Comparison of ENCODE assay signal across 1 cellular context in the genomic region with DNA sequence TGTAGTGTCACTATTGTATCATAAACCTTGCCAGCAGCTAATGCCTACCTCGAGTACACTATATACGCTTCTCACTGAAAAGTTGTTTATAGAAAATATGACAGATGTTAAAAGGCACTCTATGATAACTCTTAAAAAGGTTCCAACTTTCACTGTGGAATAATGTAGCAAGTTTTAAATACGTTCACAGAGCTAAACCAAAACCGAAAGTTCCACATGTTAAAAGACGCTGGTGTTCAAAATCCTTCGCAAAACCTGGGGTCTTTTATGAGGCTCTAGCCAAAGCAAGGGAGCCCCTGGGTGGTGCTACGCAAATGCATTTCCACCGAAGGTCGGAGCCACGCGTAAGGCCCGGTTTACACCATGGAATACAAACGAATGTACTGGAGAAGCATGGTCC.
TF ChIP-seq lines count a peak whose summit lies in the region.

No MANE protein-coding gene starts in this region.

TF ChIP-seq in SK-N-SH treated with all-trans-retinoic acid at 6 μM for 48 hours, 23 proteins besides CTCF, POLR2A, EP300 and RAD21 (continued from another document):
- no peak for TF ChIP-seq GLIS3 (CRISPR knock-in tag; IDR thresholded peaks at IDR 0.05)
